In the genomic region with DNA sequence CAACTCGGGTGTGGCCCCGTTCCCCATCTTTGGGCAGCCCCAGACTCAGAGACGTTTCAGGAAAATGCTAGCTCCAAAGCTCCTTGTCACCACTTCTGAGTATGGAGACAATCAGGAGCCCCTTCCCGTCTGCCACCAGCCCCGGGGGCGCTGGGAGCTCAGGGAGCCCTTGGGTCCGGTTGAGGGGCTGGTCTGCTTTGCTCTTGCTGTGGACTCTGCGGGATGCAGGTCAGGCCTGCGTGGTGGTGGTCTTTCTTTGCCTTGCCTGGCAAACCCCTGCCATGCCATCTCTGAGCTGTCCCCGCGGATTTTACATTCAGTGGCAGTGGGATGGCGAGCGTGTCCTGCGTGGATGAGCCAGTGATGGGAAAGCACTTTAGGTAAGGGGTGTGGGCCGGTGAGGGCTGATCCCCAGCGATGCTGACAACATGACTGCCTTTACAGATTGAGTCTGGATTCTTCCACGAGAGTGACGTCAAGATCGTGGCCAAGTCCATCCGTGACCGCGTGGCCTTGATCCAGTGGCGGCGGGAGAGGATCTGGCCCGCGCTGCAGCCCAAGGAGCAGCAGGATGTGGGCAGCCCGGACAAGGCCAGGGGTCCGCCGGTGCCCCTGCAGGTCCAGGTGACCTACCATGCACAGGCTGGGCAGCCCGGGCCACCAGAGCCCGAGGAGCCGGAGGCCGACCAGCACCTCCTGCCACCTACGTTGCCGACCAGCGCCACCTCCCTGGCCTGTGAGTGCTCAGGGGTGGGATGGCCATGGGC, we compare ENCODE assay signal across 17 cellular contexts.
A peak's percentile ranks its signal among the peaks of the same experiment; 100 is the strongest.
DNase-seq lines count a peak whose midpoint lies in the region; ATAC-seq and TF ChIP-seq lines count a peak whose summit lies in the region.
"Had no signal": no experiment of that assay in that cellular context is flagged by ENCODE, and none has a peak within 500 bp of the region (broad histone marks: within the 10 kb centered on the region; RNA-seq: fewer than 3 reads in every experiment).

No MANE protein-coding gene starts in this region.

- no peak overlapping the region for H2BK5ac ChIP-seq in neuronal stem cell (ENCODE audit: low read length)

- H2BK12ac ChIP-seq in neuronal stem cell (ENCODE audit: low read length): no peak overlapping the region

- no peak for TF ChIP-seq POLR2A in Peyer's patch (IDR thresholded peaks at IDR 0.05)

- no peak overlapping the region for H2AK5ac ChIP-seq in neuronal stem cell (ENCODE audit: low read depth, low read length)

- no peaks in the 10 kb centered on the region for H3K36me3 Mint-ChIP-seq in chondrocyte (ENCODE audit: low read depth)
- H3K36me3 Mint-ChIP-seq: CD4-positive, alpha-beta memory T cell had no signal

- H3K4me3 ChIP-seq in heart right ventricle (no peak overlapping the region), neuronal stem cell (ENCODE audit: low read length in 2 of 2) (no peak overlapping the region), Peyer's patch (no peak overlapping the region)
- H3K4me3 ChIP-seq: GM12878, GM23248 had no signal

- no peaks in the 10 kb centered on the region for H3K9me3 Mint-ChIP-seq in chondrocyte (ENCODE audit: low read depth)
- H3K9me3 Mint-ChIP-seq: CD4-positive, alpha-beta memory T cell had no signal

- H3K27ac Mint-ChIP-seq in chondrocyte (ENCODE audit: unreplicated experiment): no peak overlapping the region
- H3K27ac Mint-ChIP-seq: CD4-positive, alpha-beta memory T cell had no signal

- no peak for TF ChIP-seq CTCF in heart right ventricle (IDR thresholded peaks at IDR 0.05)
- TF ChIP-seq CTCF in chondrocyte (IDR thresholded peaks at IDR 0.05): no peak
- TF ChIP-seq CTCF in Peyer's patch (IDR thresholded peaks at IDR 0.05): no peak

- WGBS in heart right ventricle, 2 donors: 89 to 93% methylated on average over 36 of the region's 36 CpGs
- no CpG with 5 or more reads among the region's 36 CpGs for WGBS in neuronal stem cell (ENCODE audit: extremely low coverage in 2 of 2, insufficient read length in 2 of 2, insufficient replicate concordance in 1 of 2), 2 donors

- DNase-seq in left ventricle myocardium superior (peak; percentile 22), heart right ventricle (no peak), chondrocyte (ENCODE audit: low spot score) (peak; percentile 90), neuronal stem cell (ENCODE audit: low spot score) (no peak), Peyer's patch (no peak), COR-L47 (lab: John Stamatoyannopoulos, UW) (no peak)
- DNase-seq: C1 segment of cervical spinal cord; Caco-2; CD4-positive, alpha-beta memory T cell; DMS153; DMS79; EL; GDM1; GM23248; H7; HCEC 1CT had no signal

- H3K4me1 Mint-ChIP-seq in chondrocyte (ENCODE audit: low read depth): peaks cover 5% of the 10 kb centered on the region
- H3K4me1 Mint-ChIP-seq: CD4-positive, alpha-beta memory T cell had no signal

- H3K27me3 ChIP-seq in heart right ventricle: no peaks in the 10 kb centered on the region
- H3K27me3 ChIP-seq in neuronal stem cell (ENCODE audit: control insufficient read depth in 3 of 3, insufficient read depth in 3 of 3, low read depth in 1 of 3, low read length in 3 of 3): peaks cover 0 to 2% (median 0%) of the 10 kb centered on the region in 3 experiments
- H3K27me3 ChIP-seq in Peyer's patch: no peaks in the 10 kb centered on the region

- H3K23ac ChIP-seq in neuronal stem cell (ENCODE audit: low read depth, low read length, poor library complexity): peak overlapping the region; percentile 63

- H3K27ac ChIP-seq in heart right ventricle: no peak overlapping the region
- no peak overlapping the region for H3K27ac ChIP-seq in neuronal stem cell (replicated peaks; ENCODE audit: low read length)
- no peak overlapping the region for H3K27ac ChIP-seq in Peyer's patch
- H3K27ac ChIP-seq: GM23248 had no signal

- H3K14ac ChIP-seq in neuronal stem cell (ENCODE audit: low read length): peak overlapping the region; percentile 98

- no peak overlapping the region for H3K4me3 Mint-ChIP-seq in chondrocyte (ENCODE audit: unreplicated experiment)
- H3K4me3 Mint-ChIP-seq: CD4-positive, alpha-beta memory T cell had no signal

- H3K27me3 Mint-ChIP-seq in chondrocyte (ENCODE audit: low read depth): peaks cover 5% of the 10 kb centered on the region
- H3K27me3 Mint-ChIP-seq: CD4-positive, alpha-beta memory T cell had no signal

- H3K36me3 ChIP-seq in heart right ventricle (peaks cover 0 to 16% (median 0%) of the 10 kb centered on the region in 9 donors), neuronal stem cell (replicated peaks in 1 of 2; ENCODE audit: control insufficient read depth in 2 of 2, insufficient read depth in 2 of 2, low read length in 2 of 2) (peaks cover 0 to 6% of the 10 kb centered on the region in 2 donors), Peyer's patch (peaks cover 0 to 25% (median 0%) of the 10 kb centered on the region in 3 donors)

- no peak overlapping the region for H2BK15ac ChIP-seq in neuronal stem cell (ENCODE audit: low read length)

- no peak overlapping the region for H4K91ac ChIP-seq in neuronal stem cell (ENCODE audit: low read depth, low read length, poor library complexity)

- ATAC-seq in left ventricle myocardium superior (no peak), heart right ventricle (no peak)
- ATAC-seq: GM12878 had no signal

- H2BK120ac ChIP-seq in neuronal stem cell (ENCODE audit: low read depth, low read length): no peak overlapping the region

- no peak overlapping the region for H3K9ac ChIP-seq in neuronal stem cell (ENCODE audit: low read depth, low read length, poor library complexity)
- H3K9ac ChIP-seq: GM23248 had no signal

- H3K4me2 ChIP-seq in neuronal stem cell (ENCODE audit: insufficient read depth, low read length, poor library complexity, severe bottlenecking): no peak overlapping the region

- no peak overlapping the region for H3K4ac ChIP-seq in neuronal stem cell (ENCODE audit: low read length)

- H3K4me1 ChIP-seq in heart right ventricle (peaks cover 0 to 39% (median 15%) of the 10 kb centered on the region in 9 donors), neuronal stem cell (ENCODE audit: control insufficient read depth in 2 of 2, insufficient read depth in 1 of 2, low read depth in 1 of 2, low read length in 2 of 2) (peaks cover 11 to 15% of the 10 kb centered on the region in 2 donors), Peyer's patch (peaks cover 0 to 7% (median 0%) of the 10 kb centered on the region in 4 donors)
- H3K4me1 ChIP-seq: Caco-2 had no signal

- H3K9me3 ChIP-seq in heart right ventricle (no peaks in the 10 kb centered on the region), neuronal stem cell (replicated peaks in 1 of 2; ENCODE audit: control insufficient read depth in 2 of 2, insufficient read depth in 1 of 2, low read depth in 1 of 2, low read length in 2 of 2) (no peaks in the 10 kb centered on the region), Peyer's patch (no peaks in the 10 kb centered on the region)
- H3K9me3 ChIP-seq: Caco-2 had no signal

- peak overlapping the region; percentile 37 for H3K18ac ChIP-seq in neuronal stem cell (ENCODE audit: low read length)

- H4K8ac ChIP-seq in neuronal stem cell (ENCODE audit: low read depth, low read length): no peak overlapping the region

- no peaks in the 10 kb centered on the region for H3K79me1 ChIP-seq in neuronal stem cell (ENCODE audit: low read depth, low read length)

- intact Hi-C loops in left ventricle myocardium superior (cut with micrococcal nuclease) (no loop called here), heart right ventricle (cut with DNase I) (no loop called here)

- H2AFZ ChIP-seq in neuronal stem cell (ENCODE audit: low read length): no peak overlapping the region
- H2AFZ ChIP-seq: GM23248 had no signal

Comparison
In these comparisons a context has a peak if more than half of its experiments do, and no peak if none do; other contexts are left out.
1. DNase-seq: peak in left ventricle myocardium superior (single experiment) and chondrocyte (single experiment); none in heart right ventricle (0 of 2), neuronal stem cell (single experiment), Peyer's patch (0 of 3) and COR-L47 (single experiment).